Comparison of ENCODE assay signal across 16 cellular contexts in genomic region chr5:136235316-136235715, GRCh38. TPM values are rescaled to one million over a fixed set of nuclear protein-coding genes. Genes with fewer than 3 reads are reported as not detected.
"Had no signal": no experiment of that assay in that cellular context is flagged by ENCODE, and none has a peak within 500 bp of the region (broad histone marks: within the 10 kb centered on the region; RNA-seq: fewer than 3 reads in every experiment).

No MANE protein-coding gene starts in this region.

- H3K36me3 Mint-ChIP-seq: activated naive CD4-positive, alpha-beta T cell treated with anti-CD3 and anti-CD28 coated beads, Interleukin-2, amount 50 U/mL, for 72 hours; neural progenitor cell had no signal

- H3K36me3 ChIP-seq: left lung, neural progenitor cell, ovary, thyroid gland, uterus had no signal

- ATAC-seq: activated naive CD4-positive, alpha-beta T cell treated with anti-CD3 and anti-CD28 coated beads, Interleukin-2, amount 50 U/mL, for 72 hours; body of pancreas; left lung had no signal

- H3K27me3 ChIP-seq: body of pancreas, neural progenitor cell, ovary, thyroid gland, uterus had no signal

- H3K9me3 Mint-ChIP-seq: activated naive CD4-positive, alpha-beta T cell treated with anti-CD3 and anti-CD28 coated beads, Interleukin-2, amount 50 U/mL, for 72 hours; central memory CD8-positive, alpha-beta T cell; neural progenitor cell had no signal

- H3K27ac Mint-ChIP-seq: activated naive CD4-positive, alpha-beta T cell treated with anti-CD3 and anti-CD28 coated beads, Interleukin-2, amount 50 U/mL, for 72 hours; neural progenitor cell had no signal

- H3K4me3 ChIP-seq: body of pancreas, left lung, neural progenitor cell, ovary, thyroid gland, uterus had no signal

- H3K4me2 ChIP-seq: neural progenitor cell had no signal

- H3K27ac ChIP-seq: body of pancreas, left lung, neural progenitor cell, ovary, thyroid gland, uterus had no signal

- H2AFZ ChIP-seq: neural progenitor cell had no signal

- H3K9me3 ChIP-seq: body of pancreas, left lung, ovary, thyroid gland, uterus had no signal

- DNase-seq: activated CD4-positive, alpha-beta T cell treated with anti-CD3 and anti-CD28 coated beads, Interleukin-2, amount 50 U/mL, for 1 hour; activated T-cell treated with anti-CD3 and anti-CD28 coated beads, Interleukin-2, amount 50 U/mL, for 1 hour; amniotic stem cell; body of pancreas; cortex of kidney; effector CD8-positive, alpha-beta T cell; left lung; mesendoderm; ovary; thyroid gland; uterus had no signal

- H3K4me1 Mint-ChIP-seq: central memory CD8-positive, alpha-beta T cell had no signal

- H3K9ac ChIP-seq: neural progenitor cell had no signal

- H3K4me3 Mint-ChIP-seq: central memory CD8-positive, alpha-beta T cell; neural progenitor cell had no signal

- H3K4me1 ChIP-seq: body of pancreas, left lung, thyroid gland, uterus had no signal

RNA-seq across cellular contexts. Expression of gene SMIM32, which starts 42.4 kb away (rescaled TPM):
- total RNA-seq: activated naive CD4-positive, alpha-beta T cell treated with anti-CD3 and anti-CD28 coated beads, Interleukin-2, amount 50 U/mL, for 72 hours; glomerular endothelial cell; left lung; T-helper 2 cell treated with Interferon-gamma antibody and Interleukin-4, amounts not matched to agents 100 ng/mL and 5 ng/mL, for 36 hours had no signal
- polyA plus RNA-seq: ovary had no signal
